In the genomic region with DNA sequence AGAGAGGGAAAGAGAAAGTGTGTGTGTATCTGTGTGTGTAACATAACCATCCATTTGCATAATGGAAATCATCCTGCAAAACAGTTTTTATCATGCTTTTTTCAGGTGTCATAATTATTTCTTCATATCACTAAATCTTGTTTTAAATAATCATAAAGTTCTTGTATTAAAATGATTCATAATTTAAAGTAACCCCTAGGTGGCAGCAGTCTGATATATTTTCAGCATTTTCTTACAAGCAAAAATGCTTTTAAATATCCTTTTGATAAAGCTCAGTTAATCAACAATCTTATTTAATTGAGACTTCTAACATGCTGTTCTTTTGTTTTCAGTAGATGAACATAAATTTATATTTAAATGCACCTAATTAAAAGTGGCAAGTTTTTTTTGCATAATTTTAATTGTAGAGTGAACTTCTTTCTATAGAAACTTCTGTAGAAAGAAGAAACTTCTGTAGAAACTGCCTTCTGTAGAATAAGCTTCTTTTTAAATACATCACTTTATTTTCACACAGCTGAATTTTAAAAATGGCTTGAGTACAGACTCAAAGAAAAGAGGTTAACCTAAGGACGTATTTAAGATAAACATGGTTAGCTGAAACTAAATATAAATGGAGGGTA, we compare ENCODE assay signal across 8 cellular contexts.
A peak's percentile ranks its signal among the peaks of the same experiment; 100 is the strongest.
DNase-seq lines count a peak whose midpoint lies in the region; ATAC-seq and TF ChIP-seq lines count a peak whose summit lies in the region.

No MANE protein-coding gene starts in this region.

- peaks cover 23% of the 10 kb centered on the region for H3K4me1 Mint-ChIP-seq in GM23338
- no peaks in the 10 kb centered on the region for H3K4me1 Mint-ChIP-seq in stimulated activated effector memory CD8-positive, alpha-beta T cell treated with anti-CD3 and anti-CD28 coated beads, Interleukin-12 subunit alpha, Interleukin-12 subunit beta, amount 100 ng/mL, for 72 hours

- no peak for TF ChIP-seq EP300 in esophagus muscularis mucosa (IDR thresholded peaks at IDR 0.05)

- H3K79me2 ChIP-seq in GM23338 (replicated peaks; ENCODE audit: insufficient read depth): no peaks in the 10 kb centered on the region; the same call in 1 of the 2 replicates
- no peaks in the 10 kb centered on the region for H3K79me2 ChIP-seq in smooth muscle cell (ENCODE audit: low read depth)

- H3K36me3 ChIP-seq in GM23338 (ENCODE audit: insufficient read depth) (no peaks in the 10 kb centered on the region), esophagus muscularis mucosa (peaks cover 34 to 92% (median 69%) of the 10 kb centered on the region in 4 donors), smooth muscle cell (ENCODE audit: low read depth) (peaks cover 14% of the 10 kb centered on the region)

- intact Hi-C loops in esophagus muscularis mucosa (cut with DNase I): loop anchor here (10.0 kb wide), 2 partner anchors 649 to 679 kb away; no protein-coding TSS in a partner anchor

- peak in 1 of 2 experiments; percentile 67; a peak in 3 of 4 replicates for TF ChIP-seq CTCF in GM23338 (conservative IDR thresholded peaks at IDR 0.05; ENCODE audit: low read depth in 2 of 2)
- peak; percentile 24 to 45 (median 31) for TF ChIP-seq CTCF in esophagus muscularis mucosa (IDR thresholded peaks at IDR 0.05)
- TF ChIP-seq CTCF in smooth muscle cell (IDR thresholded peaks at IDR 0.05; ENCODE audit: borderline replicate concordance, insufficient read depth, poor library complexity, severe bottlenecking): peak; percentile 62
- no peak for TF ChIP-seq CTCF in omental fat pad (IDR thresholded peaks at IDR 0.05)

- no peaks in the 10 kb centered on the region for H3K9me3 ChIP-seq in esophagus muscularis mucosa
- no peaks in the 10 kb centered on the region for H3K9me3 ChIP-seq in smooth muscle cell (replicated peaks; ENCODE audit: low read depth)

- H3K27ac Mint-ChIP-seq in GM23338: no peak overlapping the region
- no peak overlapping the region for H3K27ac Mint-ChIP-seq in stimulated activated effector memory CD8-positive, alpha-beta T cell treated with anti-CD3 and anti-CD28 coated beads, Interleukin-12 subunit alpha, Interleukin-12 subunit beta, amount 100 ng/mL, for 72 hours

- H3K4me2 ChIP-seq in GM23338 (no peak overlapping the region), smooth muscle cell (no peak overlapping the region)

- no peak overlapping the region for H3K9ac ChIP-seq in smooth muscle cell (ENCODE audit: low read depth)

- H3K27me3 Mint-ChIP-seq in GM23338 (ENCODE audit: insufficient read depth, low read depth, poor library complexity): no peaks in the 10 kb centered on the region

- H3K4me1 ChIP-seq in GM23338 (ENCODE audit: insufficient read depth) (peaks cover 12% of the 10 kb centered on the region), esophagus muscularis mucosa (no peaks in the 10 kb centered on the region), smooth muscle cell (ENCODE audit: low read depth) (no peaks in the 10 kb centered on the region)

- H2AFZ ChIP-seq in GM23338 (no peak overlapping the region), smooth muscle cell (ENCODE audit: low read depth) (no peak overlapping the region)

- H3K9me2 ChIP-seq in GM23338 (ENCODE audit: insufficient read depth): no peaks in the 10 kb centered on the region

- peak; percentile 32 for DNase-seq in A172 (ENCODE audit: low spot score)
- DNase-seq in GM23338 (ENCODE audit: low spot score): peak; percentile 35
- peak; percentile 17 for DNase-seq in NOMO-1 treated with dmso at 0.1 percent for 144 hours (lab: John Stamatoyannopoulos, UW; ENCODE audit: unreplicated experiment)
- DNase-seq in esophagus muscularis mucosa (ENCODE audit: extremely low spot score): no peak
- DNase-seq in smooth muscle cell (lab: John Stamatoyannopoulos, UW; ENCODE audit: unreplicated experiment): no peak
- no peak for DNase-seq in KG1 (lab: John Stamatoyannopoulos, UW)
- DNase-seq in stimulated activated effector memory CD8-positive, alpha-beta T cell treated with anti-CD3 and anti-CD28 coated beads, Interleukin-12 subunit alpha, Interleukin-12 subunit beta, amount 100 ng/mL, for 72 hours (ENCODE audit: low spot score in 2 of 2): no peak
- DNase-seq in omental fat pad (ENCODE audit: low spot score): no peak

- no peak overlapping the region for H3K4me3 Mint-ChIP-seq in GM23338
- H3K4me3 Mint-ChIP-seq in stimulated activated effector memory CD8-positive, alpha-beta T cell treated with anti-CD3 and anti-CD28 coated beads, Interleukin-12 subunit alpha, Interleukin-12 subunit beta, amount 100 ng/mL, for 72 hours: no peak overlapping the region

- H4K20me1 ChIP-seq in GM23338 (replicated peaks; ENCODE audit: insufficient read depth): no peaks in the 10 kb centered on the region
- no peaks in the 10 kb centered on the region for H4K20me1 ChIP-seq in smooth muscle cell (ENCODE audit: low read depth)

- no peaks in the 10 kb centered on the region for H3F3A ChIP-seq in GM23338 (replicated peaks; ENCODE audit: low read depth)
- H3F3A ChIP-seq in smooth muscle cell (ENCODE audit: low read depth): no peaks in the 10 kb centered on the region

- H3K27me3 ChIP-seq in GM23338 (ENCODE audit: insufficient read depth) (no peaks in the 10 kb centered on the region), esophagus muscularis mucosa (no peaks in the 10 kb centered on the region), smooth muscle cell (ENCODE audit: low read depth) (no peaks in the 10 kb centered on the region)

- ATAC-seq in GM23338 (no peak), omental fat pad (ENCODE audit: low FRiP score) (no peak)
- ATAC-seq in stimulated activated effector memory CD8-positive, alpha-beta T cell treated with anti-CD3 and anti-CD28 coated beads, Interleukin-12 subunit alpha, Interleukin-12 subunit beta, amount 100 ng/mL, for 72 hours: no peak

- 90% methylated on average over 1 of the region's 1 CpG for WGBS in esophagus muscularis mucosa
- WGBS in smooth muscle cell (ENCODE audit: low lambda C conversion rate): 95% methylated on average over 1 of the region's 1 CpG

- H3K9me3 Mint-ChIP-seq in GM23338: no peaks in the 10 kb centered on the region
- H3K9me3 Mint-ChIP-seq in stimulated activated effector memory CD8-positive, alpha-beta T cell treated with anti-CD3 and anti-CD28 coated beads, Interleukin-12 subunit alpha, Interleukin-12 subunit beta, amount 100 ng/mL, for 72 hours: no peaks in the 10 kb centered on the region

- no peak overlapping the region for H3K4me3 ChIP-seq in GM23338
- no peak overlapping the region for H3K4me3 ChIP-seq in esophagus muscularis mucosa
- no peak overlapping the region for H3K4me3 ChIP-seq in smooth muscle cell

- H3K27ac ChIP-seq in GM23338 (ENCODE audit: low read depth): no peak overlapping the region
- no peak overlapping the region for H3K27ac ChIP-seq in esophagus muscularis mucosa (replicated peaks in 1 of 4)
- H3K27ac ChIP-seq in smooth muscle cell (ENCODE audit: low read depth): no peak overlapping the region

- peaks cover 47% of the 10 kb centered on the region for H3K36me3 Mint-ChIP-seq in GM23338 (ENCODE audit: low read depth)
- H3K36me3 Mint-ChIP-seq in stimulated activated effector memory CD8-positive, alpha-beta T cell treated with anti-CD3 and anti-CD28 coated beads, Interleukin-12 subunit alpha, Interleukin-12 subunit beta, amount 100 ng/mL, for 72 hours: peaks cover 100% of the 10 kb centered on the region

- no peak for TF ChIP-seq POLR2A in esophagus muscularis mucosa (IDR thresholded peaks at IDR 0.05; ENCODE audit: low read depth)

TF ChIP-seq in GM23338, 12 proteins besides CTCF, POLR2A, EP300 and RAD21 (continues in another document):
- no peak for TF ChIP-seq ZNF114 (CRISPR knock-in tag; IDR thresholded peaks at IDR 0.05)
- no peak for TF ChIP-seq JUNB (IDR thresholded peaks at IDR 0.05; ENCODE audit: unreplicated experiment)
- no peak for TF ChIP-seq EZH2phosphoT487 (IDR thresholded peaks at IDR 0.05; ENCODE audit: unreplicated experiment)
- TF ChIP-seq CREB1 (CRISPR knock-in tag; IDR thresholded peaks at IDR 0.05; ENCODE audit: low read depth): no peak
- no peak for TF ChIP-seq POLR2AphosphoS5 (IDR thresholded peaks at IDR 0.05; ENCODE audit: low read depth)
- no peak for TF ChIP-seq ZNF331 (CRISPR knock-in tag; IDR thresholded peaks at IDR 0.05; ENCODE audit: low read depth)
- TF ChIP-seq ETS1 (IDR thresholded peaks at IDR 0.05): no peak
- TF ChIP-seq STAT1 (IDR thresholded peaks at IDR 0.05; ENCODE audit: unreplicated experiment): no peak

Comparison
In these comparisons a context has a peak if more than half of its experiments do, and no peak if none do; other contexts are left out.
1. DNase-seq: peak in A172 (single experiment), GM23338 (single experiment) and NOMO-1 treated with dmso at 0.1 percent for 144 hours (single experiment); none in esophagus muscularis mucosa (single experiment), smooth muscle cell (single experiment), KG1 (single experiment), stimulated activated effector memory CD8-positive, alpha-beta T cell treated with anti-CD3 and anti-CD28 coated beads, Interleukin-12 subunit alpha, Interleukin-12 subunit beta, amount 100 ng/mL, for 72 hours (0 of 2) and omental fat pad (single experiment).
2. CTCF ChIP-seq: peak in esophagus muscularis mucosa (3 of 3) and smooth muscle cell (single experiment); none in omental fat pad (0 of 3).